12 cellular contexts compared by ENCODE assay signal in genomic region chr1:1123581-1124507, GRCh38. TPM values are rescaled to one million over a fixed set of nuclear protein-coding genes. Genes with fewer than 3 reads are reported as not detected.
A peak's percentile ranks its signal among the peaks of the same experiment; 100 is the strongest.
DNase-seq lines count a peak whose midpoint lies in the region; ATAC-seq and TF ChIP-seq lines count a peak whose summit lies in the region.
"Had no signal": no experiment of that assay in that cellular context is flagged by ENCODE, and none has a peak within 500 bp of the region (broad histone marks: within the 10 kb centered on the region; RNA-seq: fewer than 3 reads in every experiment).

No MANE protein-coding gene starts in this region.

- no peak for TF ChIP-seq CTCF in MCF 10A (IDR thresholded peaks at IDR 0.05; ENCODE audit: unreplicated experiment)

- peak overlapping the region in 3 of 7 donors; percentile 40 to 75 (median 59) for H3K27ac Mint-ChIP-seq in CD4-positive, alpha-beta memory T cell
- H3K27ac Mint-ChIP-seq in central memory CD8-positive, alpha-beta T cell (ENCODE audit: low read depth) = peak overlapping the region; percentile 81
- H3K27ac Mint-ChIP-seq in naive thymus-derived CD4-positive, alpha-beta T cell = peak overlapping the region in 3 of 9 donors; percentile 25 to 77 (median 70)
- no peak overlapping the region for H3K27ac Mint-ChIP-seq in MCF 10A (ENCODE audit: low read depth, unreplicated experiment)

- H3K9me3 ChIP-seq in CD4-positive, alpha-beta memory T cell (ENCODE audit: control insufficient read depth in 1 of 2, low read length in 2 of 2) = no peaks in the 10 kb centered on the region
- H3K9me3 ChIP-seq in naive thymus-derived CD4-positive, alpha-beta T cell (ENCODE audit: control insufficient read depth in 2 of 3, low read length in 3 of 3) = no peaks in the 10 kb centered on the region

- H3K27me3 ChIP-seq in CD4-positive, alpha-beta memory T cell (ENCODE audit: insufficient read depth, low read length) = no peaks in the 10 kb centered on the region
- H3K27me3 ChIP-seq in naive thymus-derived CD4-positive, alpha-beta T cell (ENCODE audit: control insufficient read depth in 2 of 2, insufficient read depth in 2 of 2, low read length in 2 of 2) = no peaks in the 10 kb centered on the region

- no peaks in the 10 kb centered on the region for H3K9me3 Mint-ChIP-seq in CD4-positive, alpha-beta memory T cell
- H3K9me3 Mint-ChIP-seq in central memory CD8-positive, alpha-beta T cell = no peaks in the 10 kb centered on the region
- H3K9me3 Mint-ChIP-seq in naive thymus-derived CD4-positive, alpha-beta T cell = peaks cover 0 to 3% (median 0%) of the 10 kb centered on the region in 11 donors
- no peaks in the 10 kb centered on the region for H3K9me3 Mint-ChIP-seq in MCF 10A (ENCODE audit: unreplicated experiment)
- H3K9me3 Mint-ChIP-seq: T-cell had no signal

- ATAC-seq in central memory CD8-positive, alpha-beta T cell (replicated peaks; ENCODE audit: extremely low read depth, poor library complexity, severe bottlenecking) = no peak
- ATAC-seq in naive thymus-derived CD4-positive, alpha-beta T cell = no peak
- ATAC-seq in HG02571 (IDR thresholded peaks at IDR 0.05; ENCODE audit: unreplicated experiment) = no peak
- ATAC-seq: T-cell had no signal

- H3K36me3 ChIP-seq in CD4-positive, alpha-beta memory T cell (ENCODE audit: insufficient read depth, low read length) = no peaks in the 10 kb centered on the region
- no peaks in the 10 kb centered on the region for H3K36me3 ChIP-seq in naive thymus-derived CD4-positive, alpha-beta T cell (ENCODE audit: control insufficient read depth in 2 of 3, insufficient read depth in 3 of 3, low read length in 3 of 3)

- H3K27ac ChIP-seq in CD4-positive, alpha-beta memory T cell (ENCODE audit: low read depth, low read length) = no peak overlapping the region
- H3K27ac ChIP-seq in naive thymus-derived CD4-positive, alpha-beta T cell (ENCODE audit: low read depth, low read length) = no peak overlapping the region

- peak overlapping the region in 6 of 8 donors; percentile 15 to 61 (median 28) for H3K4me3 Mint-ChIP-seq in CD4-positive, alpha-beta memory T cell
- H3K4me3 Mint-ChIP-seq in central memory CD8-positive, alpha-beta T cell = peak overlapping the region; percentile 51
- peak overlapping the region in 6 of 10 donors; percentile 9 to 58 (median 32) for H3K4me3 Mint-ChIP-seq in naive thymus-derived CD4-positive, alpha-beta T cell
- H3K4me3 Mint-ChIP-seq in MCF 10A (ENCODE audit: unreplicated experiment) = no peak overlapping the region

- H3K36me3 Mint-ChIP-seq in CD4-positive, alpha-beta memory T cell = no peaks in the 10 kb centered on the region
- peaks cover 8% of the 10 kb centered on the region for H3K36me3 Mint-ChIP-seq in central memory CD8-positive, alpha-beta T cell (ENCODE audit: insufficient read depth)
- H3K36me3 Mint-ChIP-seq in naive thymus-derived CD4-positive, alpha-beta T cell = no peaks in the 10 kb centered on the region
- no peaks in the 10 kb centered on the region for H3K36me3 Mint-ChIP-seq in MCF 10A (ENCODE audit: insufficient read depth, unreplicated experiment)
- H3K36me3 Mint-ChIP-seq: T-cell had no signal

- peaks cover 3 to 6% (median 6%) of the 10 kb centered on the region in 4 donors for H3K4me1 Mint-ChIP-seq in CD4-positive, alpha-beta memory T cell
- H3K4me1 Mint-ChIP-seq in central memory CD8-positive, alpha-beta T cell = no peaks in the 10 kb centered on the region
- H3K4me1 Mint-ChIP-seq in naive thymus-derived CD4-positive, alpha-beta T cell = peaks cover 0 to 11% (median 0%) of the 10 kb centered on the region in 7 donors
- H3K4me1 Mint-ChIP-seq in MCF 10A (ENCODE audit: insufficient read depth, unreplicated experiment) = no peaks in the 10 kb centered on the region

- in situ Hi-C loops in KBM-7 (cut with MboI; ENCODE audit: low pct_unique_long_range_greater_than_20kb, low sequenced_read_pairs) = no loop called here

- DNase-seq in CD4-positive, alpha-beta memory T cell = no peak
- DNase-seq in KBM-7 (peak; percentile 32), DMS79 treated with DMSO at 0.1 percent for 48 hours (lab: John Stamatoyannopoulos, UW) (no peak), MCF 10A (ENCODE audit: unreplicated experiment) (no peak)
- no peak for DNase-seq in central memory CD8-positive, alpha-beta T cell (ENCODE audit: low spot score in 2 of 2)
- peak in 1 of 9 donors; percentile 22 for DNase-seq in naive thymus-derived CD4-positive, alpha-beta T cell
- DNase-seq: activated effector memory CD4-positive, alpha-beta T cell treated with anti-CD3 and anti-CD28 coated beads, Interleukin-2, amount 50 U/mL, for 16 hours; effector CD4-positive, alpha-beta T cell; NCI-H524 treated with DMSO at 0.1 percent for 48 hours; T-cell had no signal

- POLR2A ChIA-PET in CD4-positive, alpha-beta memory T cell (lab: Charles Lee; ENCODE audit: partially characterized antibody) = no interaction called here
- POLR2A ChIA-PET in naive thymus-derived CD4-positive, alpha-beta T cell (lab: Charles Lee) = no interaction called here
- POLR2A ChIA-PET in MCF 10A (lab: Yijun Ruan, JAX) = no interaction called here

- H3K27me3 Mint-ChIP-seq in CD4-positive, alpha-beta memory T cell = peaks cover 3 to 4% of the 10 kb centered on the region in 2 donors
- peaks cover 7% of the 10 kb centered on the region for H3K27me3 Mint-ChIP-seq in central memory CD8-positive, alpha-beta T cell
- peaks cover 0 to 9% (median 0%) of the 10 kb centered on the region in 5 donors for H3K27me3 Mint-ChIP-seq in naive thymus-derived CD4-positive, alpha-beta T cell
- H3K27me3 Mint-ChIP-seq in MCF 10A (ENCODE audit: insufficient read depth, unreplicated experiment) = no peaks in the 10 kb centered on the region

- intact Hi-C loops in CD4-positive, alpha-beta memory T cell (cut with micrococcal nuclease) = no loop called here
- intact Hi-C loops in naive thymus-derived CD4-positive, alpha-beta T cell (cut with micrococcal nuclease) = loop anchor here (2.0 to 5.0 kb wide), 4 partner anchors 77 to 167 kb away; partner anchors contain the start of gene TNFRSF4 (in 1 of the 2)
- intact Hi-C loops in MCF 10A (cut with micrococcal nuclease) = loop anchor here (2.0 kb wide), 2 partner anchors 107 to 167 kb away; no protein-coding TSS in a partner anchor

- BruUV-seq in MCF 10A (replicated peaks; lab: Mats Ljungman, UMichigan) = no TSS peak

- CTCF ChIA-PET in CD4-positive, alpha-beta memory T cell (lab: Charles Lee; ENCODE audit: partially characterized antibody) = interaction anchor here (1.2 to 6.4 kb wide), 9 partner anchors 67 to 225 kb away, joined by 3 to 57 read pairs (median 5); partner anchors contain the start of genes DVL1 and UBE2J2
- CTCF ChIA-PET in naive thymus-derived CD4-positive, alpha-beta T cell (lab: Charles Lee) = interaction anchor here (0.5 to 2.9 kb wide), 5 partner anchors 17 to 200 kb away, joined by 3 to 29 read pairs (median 3); no protein-coding TSS in a partner anchor
- CTCF ChIA-PET in MCF 10A (lab: Yijun Ruan, JAX) = interaction anchor here (0.6 to 7.2 kb wide), 5 partner anchors 69 to 184 kb away, joined by 3 to 77 read pairs (median 5); no protein-coding TSS in a partner anchor

- peaks cover 6% of the 10 kb centered on the region for H3K4me1 ChIP-seq in CD4-positive, alpha-beta memory T cell (ENCODE audit: insufficient read depth, low read length)
- H3K4me1 ChIP-seq in naive thymus-derived CD4-positive, alpha-beta T cell (ENCODE audit: control insufficient read depth in 2 of 2, insufficient read depth in 2 of 2, low read length in 2 of 2) = peaks cover 5 to 10% of the 10 kb centered on the region in 2 donors

- H3K4me3 ChIP-seq in CD4-positive, alpha-beta memory T cell (ENCODE audit: low read length in 2 of 2) = no peak overlapping the region
- no peak overlapping the region for H3K4me3 ChIP-seq in naive thymus-derived CD4-positive, alpha-beta T cell (ENCODE audit: low read length)

RNA-seq across cellular contexts. Expression of gene C1orf159, which starts 8.0 kb away (rescaled TPM):
- total RNA-seq in CD4-positive, alpha-beta memory T cell = 10 to 100 TPM; 15.0 to 15.1 TPM
- polyA plus RNA-seq in CD4-positive, alpha-beta memory T cell = 1 to 10 TPM; 3.8 to 7.9 TPM
- total RNA-seq in naive thymus-derived CD4-positive, alpha-beta T cell = 10 to 100 TPM; 17.6 to 21.9 (median 19.6) TPM
- 10 to 100 TPM in 1 of 2 donors, 1 to 10 TPM in 1; 6.4 to 10.5 TPM for polyA plus RNA-seq in naive thymus-derived CD4-positive, alpha-beta T cell
- total RNA-seq in MCF 10A (2022) = 15.7 and 18.6 TPM in 2 replicates

RNA-seq across cellular contexts. Expression of gene RNF223, which starts 49.7 kb away (rescaled TPM):
- not detected for total RNA-seq in CD4-positive, alpha-beta memory T cell
- polyA plus RNA-seq in CD4-positive, alpha-beta memory T cell = not detected
- total RNA-seq in naive thymus-derived CD4-positive, alpha-beta T cell = under 1 TPM in 1 of 5 experiments, not detected in 4; 0.32 TPM
- polyA plus RNA-seq in naive thymus-derived CD4-positive, alpha-beta T cell = not detected
- 0.30 and 0.37 TPM in 2 replicates for total RNA-seq in MCF 10A (2022)
- total RNA-seq: T-cell had no signal

RNA-seq across cellular contexts. Expression of gene TTLL10, which starts 49.8 kb away (rescaled TPM):
- not detected for total RNA-seq in CD4-positive, alpha-beta memory T cell
- under 1 TPM; 0.27 to 0.45 TPM for polyA plus RNA-seq in CD4-positive, alpha-beta memory T cell
- total RNA-seq in naive thymus-derived CD4-positive, alpha-beta T cell = under 1 TPM in 2 of 5 experiments, not detected in 3; 0.58 to 0.80 TPM
- not detected for polyA plus RNA-seq in naive thymus-derived CD4-positive, alpha-beta T cell
- not detected in 2 replicates for total RNA-seq in MCF 10A (2022)
- polyA plus RNA-seq: keratinocyte had no signal
